14 cellular contexts compared by ENCODE assay signal in the genomic region with DNA sequence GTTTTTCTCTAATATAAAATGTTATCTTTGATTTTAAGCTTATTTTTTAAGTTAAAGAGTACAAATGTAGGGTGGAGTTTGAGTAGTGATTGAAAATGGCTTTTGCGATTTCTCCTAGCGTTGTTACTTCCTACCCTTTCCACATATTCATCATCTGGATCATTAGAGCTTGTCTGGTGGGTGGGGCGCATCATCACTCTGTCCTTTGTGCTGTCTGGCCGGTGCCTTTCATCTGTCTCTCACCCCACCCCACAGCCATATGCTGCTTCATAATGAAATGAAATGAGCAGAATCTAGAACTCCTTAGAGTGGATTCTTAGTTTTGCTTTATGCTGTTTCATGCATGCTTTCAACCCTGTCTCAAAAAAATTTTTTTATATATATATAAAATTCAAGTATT.
"Had no signal": no experiment of that assay in that cellular context is flagged by ENCODE, and none has a peak within 500 bp of the region (broad histone marks: within the 10 kb centered on the region; RNA-seq: fewer than 3 reads in every experiment).

No MANE protein-coding gene starts in this region.

- H3K27ac Mint-ChIP-seq: activated naive CD4-positive, alpha-beta T cell treated with anti-CD3 and anti-CD28 coated beads, Interleukin-2, amount 10 ng/mL, durations not matched to agents 7 days and 5 days; activated T-helper 17 cell treated with anti-CD3 and anti-CD28 coated beads, Interleukin-2, amount 50 U/mL, for 72 hours; natural killer cell; T-helper 2 cell treated with Interferon-gamma antibody and Interleukin-4, amounts not matched to agents 5 μg/mL and 100 μg/mL, for 36 hours had no signal

- H3K36me3 Mint-ChIP-seq: natural killer cell had no signal

- ATAC-seq: activated CD4-positive, CD25-positive, alpha-beta regulatory T cell treated with anti-CD3 and anti-CD28 coated beads, Interleukin-2, amount 50 U/mL, for 24 hours; activated T-helper 17 cell treated with anti-CD3 and anti-CD28 coated beads, Interleukin-2, amount 50 U/mL, for 72 hours; effector memory CD8-positive, alpha-beta T cell; natural killer cell; right cardiac atrium had no signal

- DNase-seq: activated naive CD4-positive, alpha-beta T cell treated with anti-CD3 and anti-CD28 coated beads, Interleukin-2, amount 10 ng/mL, durations not matched to agents 7 days and 5 days; activated T-cell treated with anti-CD3 and anti-CD28 coated beads for 4 hours; caudate nucleus; effector memory CD8-positive, alpha-beta T cell; erythroblast; immature natural killer cell; natural killer cell; nucleus accumbens; right cardiac atrium; small intestine; thyroid gland had no signal

- H3K27me3 Mint-ChIP-seq: activated naive CD4-positive, alpha-beta T cell treated with anti-CD3 and anti-CD28 coated beads, Interleukin-2, amount 10 ng/mL, durations not matched to agents 7 days and 5 days; activated T-helper 17 cell treated with anti-CD3 and anti-CD28 coated beads, Interleukin-2, amount 50 U/mL, for 72 hours; effector memory CD8-positive, alpha-beta T cell had no signal

- H3K4me3 Mint-ChIP-seq: activated naive CD4-positive, alpha-beta T cell treated with anti-CD3 and anti-CD28 coated beads, Interleukin-2, amount 10 ng/mL, durations not matched to agents 7 days and 5 days; activated T-helper 17 cell treated with anti-CD3 and anti-CD28 coated beads, Interleukin-2, amount 50 U/mL, for 72 hours; effector memory CD8-positive, alpha-beta T cell; immature natural killer cell; natural killer cell; T-helper 2 cell treated with Interferon-gamma antibody and Interleukin-4, amounts not matched to agents 5 μg/mL and 100 μg/mL, for 36 hours had no signal

- H3K4me1 Mint-ChIP-seq: activated naive CD4-positive, alpha-beta T cell treated with anti-CD3 and anti-CD28 coated beads, Interleukin-2, amount 10 ng/mL, durations not matched to agents 7 days and 5 days; activated T-helper 17 cell treated with anti-CD3 and anti-CD28 coated beads, Interleukin-2, amount 50 U/mL, for 72 hours; immature natural killer cell; natural killer cell had no signal

- H3K9me3 Mint-ChIP-seq: activated naive CD4-positive, alpha-beta T cell treated with anti-CD3 and anti-CD28 coated beads, Interleukin-2, amount 10 ng/mL, durations not matched to agents 7 days and 5 days; activated T-helper 17 cell treated with anti-CD3 and anti-CD28 coated beads, Interleukin-2, amount 50 U/mL, for 72 hours; effector memory CD8-positive, alpha-beta T cell; immature natural killer cell; natural killer cell; T-helper 2 cell treated with Interferon-gamma antibody and Interleukin-4, amounts not matched to agents 5 μg/mL and 100 μg/mL, for 36 hours had no signal
